Comparison of ENCODE assay signal across 11 cellular contexts in genomic region chr9:13513710-13514444, GRCh38.
DNase-seq lines count a peak whose midpoint lies in the region; ATAC-seq, FAIRE-seq and TF ChIP-seq lines count a peak whose summit lies in the region.
"Had no signal": no experiment of that assay in that cellular context is flagged by ENCODE, and none has a peak within 500 bp of the region (broad histone marks: within the 10 kb centered on the region; RNA-seq: fewer than 3 reads in every experiment).

No MANE protein-coding gene starts in this region.

- no peaks in the 10 kb centered on the region for H3K36me3 Mint-ChIP-seq in osteocyte (ENCODE audit: unreplicated experiment)

- intact Hi-C loops in pancreas (cut with DNase I): no loop called here

- FAIRE-seq in pancreas (lab: Jason Lieb, UNC): no peak

- H3K4me1 ChIP-seq in pancreas: no peaks in the 10 kb centered on the region
- H3K4me1 ChIP-seq: Caco-2 had no signal

- peaks cover 24% of the 10 kb centered on the region for H3K4me1 Mint-ChIP-seq in osteocyte (ENCODE audit: unreplicated experiment)

- no peaks in the 10 kb centered on the region for H3K27me3 Mint-ChIP-seq in osteocyte (ENCODE audit: unreplicated experiment)

- H3K4me3 Mint-ChIP-seq in osteocyte (ENCODE audit: unreplicated experiment): peak overlapping the region; percentile 46

- no peak overlapping the region for H3K27ac ChIP-seq in pancreas

- 73 to 83% methylated on average over 16 of the region's 16 CpGs for WGBS in pancreas, 2 donors

- no peak for TF ChIP-seq CTCF in fibroblast of pulmonary artery (IDR thresholded peaks at IDR 0.05; ENCODE audit: low read length, missing control alignments)
- TF ChIP-seq CTCF in osteocyte (IDR thresholded peaks at IDR 0.05): no peak
- no peak for TF ChIP-seq CTCF in pancreas (IDR thresholded peaks at IDR 0.05)

- H3K4me3 ChIP-seq in fibroblast of pulmonary artery (replicated peaks; ENCODE audit: low read depth, low read length) (no peak overlapping the region), pancreas (no peak overlapping the region)

- peak overlapping the region; percentile 98 for H3K27ac Mint-ChIP-seq in osteocyte (ENCODE audit: unreplicated experiment)

- no peak for ATAC-seq in GM18502 (IDR thresholded peaks at IDR 0.05; ENCODE audit: poor library complexity, unreplicated experiment)
- no peak for ATAC-seq in GM18519 (IDR thresholded peaks at IDR 0.05; ENCODE audit: low FRiP score, unreplicated experiment)
- no peak for ATAC-seq in HG03139 (IDR thresholded peaks at IDR 0.05; ENCODE audit: unreplicated experiment)
- ATAC-seq in pancreas: no peak
- ATAC-seq: Panc1 had no signal

- peak; percentile 89 for DNase-seq in ELF-1 (ENCODE audit: low read depth, low spot score)
- DNase-seq in NCI-H774 (lab: John Stamatoyannopoulos, UW): peak; percentile 69
- DNase-seq in fibroblast of pulmonary artery (ENCODE audit: low read depth): peak; percentile 26
- DNase-seq in osteocyte (ENCODE audit: extremely low spot score, unreplicated experiment): no peak
- no peak for DNase-seq in pancreas
- DNase-seq: Caco-2, hippocampal formation had no signal

- no peaks in the 10 kb centered on the region for H3K27me3 ChIP-seq in pancreas

- H3K9me3 Mint-ChIP-seq in osteocyte (ENCODE audit: unreplicated experiment): peaks cover 6% of the 10 kb centered on the region

- H3K36me3 ChIP-seq in pancreas: no peaks in the 10 kb centered on the region

- no peaks in the 10 kb centered on the region for H3K9me3 ChIP-seq in pancreas
- H3K9me3 ChIP-seq: Caco-2 had no signal

Comparison
In these comparisons a context has a peak if more than half of its experiments do, and no peak if none do; other contexts are left out.
1. DNase-seq: peak in ELF-1 (single experiment), NCI-H774 (single experiment) and fibroblast of pulmonary artery (single experiment); none in osteocyte (single experiment) and pancreas (0 of 6).